Comparison of ENCODE assay signal across 24 cellular contexts in genomic region chr1:220003015-220003414, GRCh38. TPM values are rescaled to one million over a fixed set of nuclear protein-coding genes. Genes with fewer than 3 reads are reported as not detected.
A peak's percentile ranks its signal among the peaks of the same experiment; 100 is the strongest.
DNase-seq lines count a peak whose midpoint lies in the region; ATAC-seq, FAIRE-seq and TF ChIP-seq lines count a peak whose summit lies in the region.
"Had no signal": no experiment of that assay in that cellular context is flagged by ENCODE, and none has a peak within 500 bp of the region (broad histone marks: within the 10 kb centered on the region; RNA-seq: fewer than 3 reads in every experiment).

No MANE protein-coding gene starts in this region.

- H2AFZ ChIP-seq in K562 (ENCODE audit: low read depth, low read length) = no peak overlapping the region

- no peaks in the 10 kb centered on the region for H3K9me3 ChIP-seq in K562 (replicated peaks; ENCODE audit: control insufficient read depth, insufficient read depth, low read depth, low read length)
- H3K9me3 ChIP-seq: Caco-2 had no signal

- ATAC-seq in activated T-cell treated with anti-CD3 and anti-CD28 coated beads, Interleukin-2, amount 50 U/mL, for 72 hours (replicated peaks in 1 of 2) = no peak
- ATAC-seq in K562 (no peak), GM19397 (IDR thresholded peaks at IDR 0.05; ENCODE audit: unreplicated experiment) (no peak)
- ATAC-seq: HCT116 had no signal

- FAIRE-seq in D721Med (lab: Jason Lieb, UNC) = peak; percentile 76
- peak; percentile 12 for FAIRE-seq in GM18507 (lab: Jason Lieb, UNC)
- FAIRE-seq in K562 (lab: Jason Lieb, UNC) = no peak
- FAIRE-seq: A204.1, GM19239 had no signal

- no peak overlapping the region for H3K4me3 Mint-ChIP-seq in activated T-cell treated with anti-CD3 and anti-CD28 coated beads, Interleukin-2, amount 50 U/mL, for 72 hours
- no peak overlapping the region for H3K4me3 Mint-ChIP-seq in activated T-cell treated with anti-CD3 and anti-CD28 coated beads, Interleukin-2, amount 50 U/mL, for 24 hours
- H3K4me3 Mint-ChIP-seq: CD4-positive, alpha-beta T cell; HFFc6 had no signal

- peaks cover 12 to 36% of the 10 kb centered on the region in 2 donors for H3K36me3 Mint-ChIP-seq in activated T-cell treated with anti-CD3 and anti-CD28 coated beads, Interleukin-2, amount 50 U/mL, for 72 hours (ENCODE audit: insufficient read depth in 2 of 2)
- H3K36me3 Mint-ChIP-seq in activated T-cell treated with anti-CD3 and anti-CD28 coated beads, Interleukin-2, amount 50 U/mL, for 24 hours (ENCODE audit: low read depth) = peaks cover 86% of the 10 kb centered on the region

- WGBS in K562 (ENCODE audit: insufficient coverage, low coverage, missing lambda C conversion rate) = 100% methylated on average over 1 of the region's 1 CpG

- POLR2A ChIA-PET in K562 (lab: Yijun Ruan, JAX) = interaction anchor here (1.0 kb wide), 1 partner anchor 29 kb away, joined by 3 read pairs; no protein-coding TSS in a partner anchor

- no peak for TF ChIP-seq POLR2A in K562 (conservative IDR thresholded peaks at IDR 0.05)

- H3K9me1 ChIP-seq in K562 (ENCODE audit: control insufficient read depth, insufficient read depth, low read length) = no peaks in the 10 kb centered on the region

- no peak overlapping the region for H3K4me3 ChIP-seq in K562

- no peaks in the 10 kb centered on the region for H3K27me3 Mint-ChIP-seq in activated T-cell treated with anti-CD3 and anti-CD28 coated beads, Interleukin-2, amount 50 U/mL, for 72 hours (ENCODE audit: low read depth)
- H3K27me3 Mint-ChIP-seq in activated T-cell treated with anti-CD3 and anti-CD28 coated beads, Interleukin-2, amount 50 U/mL, for 24 hours = no peaks in the 10 kb centered on the region
- H3K27me3 Mint-ChIP-seq: CD4-positive, alpha-beta T cell had no signal

- H3K27me3 ChIP-seq in K562 (ENCODE audit: control insufficient read depth in 2 of 2, insufficient read depth in 2 of 2, low read length in 2 of 2) = no peaks in the 10 kb centered on the region

- peaks cover 7% of the 10 kb centered on the region for H3K4me1 Mint-ChIP-seq in activated T-cell treated with anti-CD3 and anti-CD28 coated beads, Interleukin-2, amount 50 U/mL, for 72 hours (ENCODE audit: low read depth)
- peaks cover 4% of the 10 kb centered on the region for H3K4me1 Mint-ChIP-seq in activated T-cell treated with anti-CD3 and anti-CD28 coated beads, Interleukin-2, amount 50 U/mL, for 24 hours (ENCODE audit: low read depth)

- TF ChIP-seq RAD21 in K562 (CRISPR knock-in tag; conservative IDR thresholded peaks at IDR 0.05 in 1 of 2, IDR thresholded peaks at IDR 0.05 in 1 of 2) = no peak

- CTCF ChIA-PET in K562 (lab: Yijun Ruan, JAX; ENCODE audit: low intra/inter-chr PET ratio) = no interaction called here

- H3K9ac ChIP-seq in K562 (ENCODE audit: insufficient read depth in 1 of 2, low read depth in 2 of 2, low read length in 2 of 2) = no peak overlapping the region

- in situ Hi-C loops in K562 (cut with MboI) (no loop called here), GM13976 (cut with MboI; ENCODE audit: low sequenced_read_pairs, unreplicated experiment) (no loop called here)

- H3K4me2 ChIP-seq in K562 (ENCODE audit: insufficient read depth, low read length) = no peak overlapping the region

- intact Hi-C loops in K562 (cut with micrococcal nuclease) = no loop called here

- H3K36me3 ChIP-seq in K562 (ENCODE audit: control insufficient read depth, insufficient read depth, low read length) = peaks cover 85% of the 10 kb centered on the region

- DNase-seq in activated T-cell treated with anti-CD3 and anti-CD28 coated beads, Interleukin-2, amount 50 U/mL, for 72 hours = no peak
- DNase-seq in activated T-cell treated with anti-CD3 and anti-CD28 coated beads, Interleukin-2, amount 50 U/mL, for 24 hours = no peak
- no peak for DNase-seq in D721Med (ENCODE audit: insufficient read length, low spot score)
- DNase-seq in GM18507 (ENCODE audit: extremely low spot score, insufficient read length, low read depth) = no peak
- no peak for DNase-seq in K562 (ENCODE audit: extremely low read depth in 1 of 4, low spot score in 3 of 4)
- DNase-seq in GM13976 (ENCODE audit: low spot score) = no peak
- no peak for DNase-seq in NCI-H1417 treated with DMSO at 0.1 percent for 48 hours (lab: John Stamatoyannopoulos, UW)
- DNase-seq: AML-193; Caco-2; CD4-positive, alpha-beta T cell; DMS153; DMS79; GDM1; GOT3; H7; HFFc6; IMR-90; KBM-7 had no signal

- no TSS peak for BruUV-seq in K562 (replicated peaks; lab: Mats Ljungman, UMichigan)

- H3K4me1 ChIP-seq in K562 (replicated peaks in 1 of 2; ENCODE audit: control insufficient read depth in 2 of 2, insufficient read depth in 2 of 2, low read length in 2 of 2) = no peaks in the 10 kb centered on the region
- H3K4me1 ChIP-seq: Caco-2 had no signal

- no peaks in the 10 kb centered on the region for H3K9me3 Mint-ChIP-seq in activated T-cell treated with anti-CD3 and anti-CD28 coated beads, Interleukin-2, amount 50 U/mL, for 72 hours
- no peaks in the 10 kb centered on the region for H3K9me3 Mint-ChIP-seq in activated T-cell treated with anti-CD3 and anti-CD28 coated beads, Interleukin-2, amount 50 U/mL, for 24 hours
- H3K9me3 Mint-ChIP-seq: CD4-positive, alpha-beta T cell; HFFc6 had no signal

- no peak for TF ChIP-seq EP300 in K562 (IDR thresholded peaks at IDR 0.05; ENCODE audit: low read length)

- no peak overlapping the region for H3K27ac ChIP-seq in K562 (ENCODE audit: extremely low read depth, low read depth, low read length)
- H3K27ac ChIP-seq: C4-2B, HL-60 had no signal

- TF ChIP-seq CTCF in D721Med (IDR thresholded peaks at IDR 0.05; ENCODE audit: insufficient read depth, missing control alignments) = no peak
- TF ChIP-seq CTCF in K562 (IDR thresholded peaks at IDR 0.05 in 2 of 3, conservative IDR thresholded peaks at IDR 0.05 in 1 of 3; ENCODE audit: insufficient read depth in 2 of 3, low read depth in 1 of 3, low read length in 3 of 3) = no peak
- TF ChIP-seq CTCF in GM13976 (IDR thresholded peaks at IDR 0.05; ENCODE audit: borderline replicate concordance, control extremely low read depth, extremely low read depth, insufficient read depth, missing control alignments) = no peak

- peak overlapping the region; percentile 76 for H3K27ac Mint-ChIP-seq in activated T-cell treated with anti-CD3 and anti-CD28 coated beads, Interleukin-2, amount 50 U/mL, for 72 hours
- H3K27ac Mint-ChIP-seq in activated T-cell treated with anti-CD3 and anti-CD28 coated beads, Interleukin-2, amount 50 U/mL, for 24 hours = no peak overlapping the region
- H3K27ac Mint-ChIP-seq: CD4-positive, alpha-beta T cell; HFFc6 had no signal

- H3K79me2 ChIP-seq in K562 (ENCODE audit: control insufficient read depth, insufficient read depth, low read length) = no peaks in the 10 kb centered on the region

- no peaks in the 10 kb centered on the region for H4K20me1 ChIP-seq in K562 (replicated peaks; ENCODE audit: control insufficient read depth, insufficient read depth, low read length)

TF ChIP-seq in K562, 482 proteins besides CTCF, POLR2A, EP300 and RAD21:
- TF ChIP-seq RFX5 (IDR thresholded peaks at IDR 0.05; ENCODE audit: low read depth, low read length) (peak; percentile 70; the same call in 1 of the 2 replicates), POLR2H (tag; IDR thresholded peaks at IDR 0.05; ENCODE audit: low read depth) (0 out of 2 replicates have a peak, but pooled peaks have one; percentile 29), ATF2 (CRISPR knock-in tag; IDR thresholded peaks at IDR 0.05) (no peak)

RNA-seq across cellular contexts. Expression of gene EPRS1, which starts 43.3 kb away (rescaled TPM):
- 100 to 1,000 TPM; 204 to 218 TPM for total RNA-seq in activated T-cell treated with anti-CD3 and anti-CD28 coated beads, Interleukin-2, amount 50 U/mL, for 72 hours
- 75.9 and 190 TPM in 2 replicates for total RNA-seq in K562 (2011; cell fraction: chromatin; rRNA removed; ENCODE audit: low replicate concordance)
- total RNA-seq in K562 (2011; cell fraction: nucleolus; rRNA removed) = 38.2 and 50.7 TPM in 2 replicates
- total RNA-seq in K562 (2011; cell fraction: nucleoplasm; rRNA removed) = 69.8 and 70.2 TPM in 2 replicates
- total RNA-seq in K562 (2014; rRNA removed) (155 and 222 TPM in 2 replicates), K562 (2014; rRNA removed; fragmentation: Illumina TruSeq; extraction: Trizol) (283 and 311 TPM in 2 replicates), K562 (2015; rRNA removed; fragmentation: Illumina TruSeq; extraction: Trizol) (187 and 212 TPM in 2 replicates), K562 (2021) (230 and 248 TPM in 2 replicates)
- polyA plus RNA-seq in K562 (2011; rRNA removed) (277 and 289 TPM in 2 replicates), K562 (2014; fragmentation: Illumina TruSeq; extraction: Trizol) (208 and 275 TPM in 2 replicates), K562 (2014; fragmentation: Nextera tagmentation; extraction: Ambion mirVana) (100 to 1,000 TPM; 193 to 291 TPM), K562 (2014; rRNA removed) (129 and 172 TPM in 2 replicates)
- 48.7 and 94.1 TPM in 2 replicates for polyA plus RNA-seq in K562 (2011; cell fraction: cytosol; rRNA removed)
- polyA plus RNA-seq in K562 (2011; cell fraction: nucleus; rRNA removed) = 121 and 166 TPM in 2 replicates
- 169 and 312 TPM in 2 replicates for polyA plus RNA-seq in K562 (2012)
- 398 and 424 TPM in 2 replicates for polyA minus RNA-seq in K562 (2011; rRNA and poly(A)+ RNA removed)
- polyA minus RNA-seq in K562 (2011; cell fraction: cytosol; rRNA and poly(A)+ RNA removed) = 183 and 198 TPM in 2 replicates
- polyA minus RNA-seq in K562 (2011; cell fraction: nucleus; rRNA and poly(A)+ RNA removed) = 40.8 and 115 TPM in 2 replicates
